9 cellular contexts compared by ENCODE assay signal in the genomic region with DNA sequence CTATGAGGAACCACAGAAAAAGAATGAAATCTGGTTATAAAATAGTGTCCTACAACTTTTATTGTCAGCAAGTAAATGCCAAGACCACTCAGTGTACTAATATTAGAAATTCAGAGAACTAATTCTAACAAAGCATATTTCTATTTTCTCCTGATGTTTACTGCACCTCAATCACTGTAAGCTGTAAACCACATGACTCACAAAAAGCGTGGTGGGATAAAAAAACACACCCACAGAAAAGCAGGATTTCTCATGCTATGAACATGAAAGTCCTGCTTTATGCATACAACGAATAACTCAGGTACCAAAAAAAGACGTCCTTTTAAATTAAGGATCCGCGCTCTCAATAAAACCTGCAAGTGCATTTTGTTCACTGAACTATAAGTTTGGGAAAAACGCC. TPM values are rescaled to one million over a fixed set of nuclear protein-coding genes. Genes with fewer than 3 reads are reported as not detected.
DNase-seq lines count a peak whose midpoint lies in the region; FAIRE-seq and TF ChIP-seq lines count a peak whose summit lies in the region.
"Had no signal": no experiment of that assay in that cellular context is flagged by ENCODE, and none has a peak within 500 bp of the region (broad histone marks: within the 10 kb centered on the region; RNA-seq: fewer than 3 reads in every experiment).

No MANE protein-coding gene starts in this region.

- peaks cover 7% of the 10 kb centered on the region in 2 donors for H3K4me1 ChIP-seq in kidney (ENCODE audit: control insufficient read depth in 1 of 2, insufficient read depth in 1 of 2, low read depth in 1 of 2, low read length in 2 of 2)
- H3K4me1 ChIP-seq in testis: peaks cover 3% of the 10 kb centered on the region

- H3K9me3 ChIP-seq in kidney (ENCODE audit: control insufficient read depth in 1 of 2, low read length in 2 of 2): no peaks in the 10 kb centered on the region
- no peaks in the 10 kb centered on the region for H3K9me3 ChIP-seq in testis

- H3K9me3 Mint-ChIP-seq in activated CD4-positive, alpha-beta T cell treated with anti-CD3 and anti-CD28 coated beads, Interleukin-2, amount 10 ng/mL, durations not matched to agents 7 days and 5 days: no peaks in the 10 kb centered on the region
- no peaks in the 10 kb centered on the region for H3K9me3 Mint-ChIP-seq in activated naive CD8-positive, alpha-beta T cell (ENCODE audit: low read depth)

- no peak for DNase-seq in activated CD4-positive, alpha-beta T cell treated with anti-CD3 and anti-CD28 coated beads, Interleukin-2, amount 10 ng/mL, durations not matched to agents 7 days and 5 days
- DNase-seq in activated CD4-positive, alpha-beta T cell treated with anti-CD3 and anti-CD28 coated beads for 4 hours: no peak
- DNase-seq in kidney: no peak
- DNase-seq in testis: no peak
- no peak for DNase-seq in NCI-H1048 (lab: John Stamatoyannopoulos, UW)
- no peak for DNase-seq in NCI-H1092 treated with DMSO at 0.1 percent for 48 hours (lab: John Stamatoyannopoulos, UW)
- no peak for DNase-seq in globus pallidus (ENCODE audit: low spot score)

- no peak for TF ChIP-seq POLR2A in testis (IDR thresholded peaks at IDR 0.05)

- H3K27me3 ChIP-seq in testis: no peaks in the 10 kb centered on the region

- H3K4me1 Mint-ChIP-seq in activated CD4-positive, alpha-beta T cell treated with anti-CD3 and anti-CD28 coated beads, Interleukin-2, amount 10 ng/mL, durations not matched to agents 7 days and 5 days: peaks cover 50% of the 10 kb centered on the region
- H3K4me1 Mint-ChIP-seq in activated naive CD8-positive, alpha-beta T cell (ENCODE audit: low read depth): peaks cover 49% of the 10 kb centered on the region

- H3K27me3 Mint-ChIP-seq in activated CD4-positive, alpha-beta T cell treated with anti-CD3 and anti-CD28 coated beads, Interleukin-2, amount 10 ng/mL, durations not matched to agents 7 days and 5 days: no peaks in the 10 kb centered on the region
- no peaks in the 10 kb centered on the region for H3K27me3 Mint-ChIP-seq in activated naive CD8-positive, alpha-beta T cell

- H3K27ac Mint-ChIP-seq in activated CD4-positive, alpha-beta T cell treated with anti-CD3 and anti-CD28 coated beads, Interleukin-2, amount 10 ng/mL, durations not matched to agents 7 days and 5 days: peak overlapping the region; percentile 89
- H3K27ac Mint-ChIP-seq in activated naive CD8-positive, alpha-beta T cell: peak overlapping the region; percentile 92

- intact Hi-C loops in kidney (cut with DNase I) (no loop called here), testis (cut with DNase I; ENCODE audit: low total_unique reads) (no loop called here)

- POLR2A ChIA-PET in activated CD4-positive, alpha-beta T cell treated with anti-CD3 and anti-CD28 coated beads, Interleukin-2, amount 10 ng/mL, durations not matched to agents 7 days and 5 days (lab: Charles Lee): no interaction called here

- no peak for FAIRE-seq in kidney (lab: Jason Lieb, UNC)
- FAIRE-seq: G401.6 had no signal

- peaks cover 20% of the 10 kb centered on the region for H3K36me3 Mint-ChIP-seq in activated CD4-positive, alpha-beta T cell treated with anti-CD3 and anti-CD28 coated beads, Interleukin-2, amount 10 ng/mL, durations not matched to agents 7 days and 5 days (ENCODE audit: low read depth)
- H3K36me3 Mint-ChIP-seq in activated naive CD8-positive, alpha-beta T cell: peaks cover 5% of the 10 kb centered on the region

- peak overlapping the region; percentile 44 to 85 for H3K9ac ChIP-seq in kidney (ENCODE audit: low read length in 2 of 2)

- TF ChIP-seq CTCF in kidney (IDR thresholded peaks at IDR 0.05; ENCODE audit: borderline replicate concordance, extremely low read depth, insufficient read depth) (no peak), testis (IDR thresholded peaks at IDR 0.05) (no peak)

- CTCF ChIA-PET in activated CD4-positive, alpha-beta T cell treated with anti-CD3 and anti-CD28 coated beads, Interleukin-2, amount 10 ng/mL, durations not matched to agents 7 days and 5 days (lab: Charles Lee): interaction anchor here (0.8 to 2.9 kb wide), 3 partner anchors 13 to 46 kb away, joined by 3 to 8 read pairs (median 3); no protein-coding TSS in a partner anchor

- H3K4me3 ChIP-seq in kidney (ENCODE audit: low read length in 2 of 2) (peak overlapping the region; percentile 83 to 88), testis (peak overlapping the region; percentile 87 to 99)

- no peaks in the 10 kb centered on the region for H3K36me3 ChIP-seq in kidney (ENCODE audit: control insufficient read depth in 1 of 2, insufficient read depth in 2 of 2, low read length in 2 of 2)
- no peaks in the 10 kb centered on the region for H3K36me3 ChIP-seq in testis (ENCODE audit: low read depth, missing control alignments)

- WGBS in testis, 2 donors: 0% methylated on average over 6 of the region's 6 CpGs

- H3K27ac ChIP-seq in kidney (ENCODE audit: low read depth in 2 of 2, low read length in 2 of 2): peak overlapping the region; percentile 96 to 97
- H3K27ac ChIP-seq in testis: peak overlapping the region; percentile 96 to 97

- H3K4me3 Mint-ChIP-seq in activated CD4-positive, alpha-beta T cell treated with anti-CD3 and anti-CD28 coated beads, Interleukin-2, amount 10 ng/mL, durations not matched to agents 7 days and 5 days: peak overlapping the region; percentile 92
- peak overlapping the region; percentile 97 for H3K4me3 Mint-ChIP-seq in activated naive CD8-positive, alpha-beta T cell

RNA-seq across cellular contexts. Expression of a gene that starts 0.8 kb away (rescaled TPM):
- total RNA-seq in activated CD4-positive, alpha-beta T cell treated with anti-CD3 and anti-CD28 coated beads, Interleukin-2, amount 10 ng/mL, durations not matched to agents 7 days and 5 days: 100 to 1,000 TPM; 131 TPM
- 76.7 TPM for total RNA-seq in kidney
- 178 TPM for polyA plus RNA-seq in kidney (ENCODE audit: insufficient read depth, low read depth, low replicate concordance)
- 10 to 100 TPM; 37.4 to 47.0 TPM for total RNA-seq in testis
- polyA plus RNA-seq in testis (ENCODE audit: insufficient read depth, low read depth, low replicate concordance): 158 TPM

RNA-seq across cellular contexts. Expression of a gene that starts 23.1 kb away (rescaled TPM):
- 10 to 100 TPM in 1 of 2 experiments, 1 to 10 TPM in 1; 7.2 to 11.5 TPM for total RNA-seq in activated CD4-positive, alpha-beta T cell treated with anti-CD3 and anti-CD28 coated beads, Interleukin-2, amount 10 ng/mL, durations not matched to agents 7 days and 5 days
- 26.0 TPM for total RNA-seq in kidney
- 43.6 TPM for polyA plus RNA-seq in kidney (ENCODE audit: insufficient read depth, low read depth, low replicate concordance)
- total RNA-seq in testis: 1 to 10 TPM; 5.0 to 6.6 TPM
- polyA plus RNA-seq in testis (ENCODE audit: insufficient read depth, low read depth, low replicate concordance): 6.0 TPM

RNA-seq across cellular contexts. Expression of a gene that starts 36.1 kb away (rescaled TPM):
- total RNA-seq in activated CD4-positive, alpha-beta T cell treated with anti-CD3 and anti-CD28 coated beads, Interleukin-2, amount 10 ng/mL, durations not matched to agents 7 days and 5 days: 10 to 100 TPM; 28.3 to 34.6 TPM
- total RNA-seq in kidney: 45.5 TPM
- 41.9 TPM for polyA plus RNA-seq in kidney (ENCODE audit: insufficient read depth, low read depth, low replicate concordance)
- total RNA-seq in testis: 100 to 1,000 TPM in 1 of 2 donors, 10 to 100 TPM in 1; 87.0 to 143 TPM
- 72.5 TPM for polyA plus RNA-seq in testis (ENCODE audit: insufficient read depth, low read depth, low replicate concordance)

RNA-seq across cellular contexts. Expression of a gene that starts 46.7 kb away (rescaled TPM):
- 10 to 100 TPM; 24.2 to 25.0 TPM for total RNA-seq in activated CD4-positive, alpha-beta T cell treated with anti-CD3 and anti-CD28 coated beads, Interleukin-2, amount 10 ng/mL, durations not matched to agents 7 days and 5 days
- total RNA-seq in kidney: 21.4 TPM
- 17.7 TPM for polyA plus RNA-seq in kidney (ENCODE audit: insufficient read depth, low read depth, low replicate concordance)
- total RNA-seq in testis: 10 to 100 TPM; 57.0 to 57.6 TPM
- 25.9 TPM for polyA plus RNA-seq in testis (ENCODE audit: insufficient read depth, low read depth, low replicate concordance)
